In the genomic region with DNA sequence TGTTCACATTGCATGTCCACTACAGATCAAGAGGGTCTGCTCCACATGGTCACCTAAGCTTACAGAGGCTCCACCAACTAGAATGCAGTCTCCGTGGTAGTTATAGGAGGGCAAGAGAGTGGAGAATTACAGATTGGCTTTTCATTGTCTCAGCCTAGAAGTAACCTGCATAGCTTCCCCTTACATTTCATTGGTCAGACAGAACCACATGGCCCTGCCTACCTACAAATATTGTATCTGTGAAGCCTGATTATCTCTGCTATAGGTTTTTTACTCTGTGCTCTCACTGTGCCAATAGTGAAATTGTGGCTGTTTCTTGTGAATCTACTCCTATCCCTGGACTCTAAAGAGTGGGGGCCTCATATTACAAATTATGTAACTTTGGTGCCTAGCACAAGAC, we compare ENCODE assay signal across 15 cellular contexts. TPM values are rescaled to one million over a fixed set of nuclear protein-coding genes. Genes with fewer than 3 reads are reported as not detected.
DNase-seq lines count a peak whose midpoint lies in the region; ATAC-seq, FAIRE-seq and TF ChIP-seq lines count a peak whose summit lies in the region.
"Had no signal": no experiment of that assay in that cellular context is flagged by ENCODE, and none has a peak within 500 bp of the region (broad histone marks: within the 10 kb centered on the region; RNA-seq: fewer than 3 reads in every experiment).

No MANE protein-coding gene starts in this region.

- H2BK15ac ChIP-seq in mesenchymal stem cell (ENCODE audit: low read depth, poor library complexity, severe bottlenecking): no peak overlapping the region

- no peak for FAIRE-seq in HepG2 (lab: Jason Lieb, UNC)
- FAIRE-seq: GM18507 had no signal

- H3K27ac ChIP-seq in HepG2 (ENCODE audit: extremely low read length, insufficient read depth, low read length): no peak overlapping the region
- peak overlapping the region in 1 of 3 donors; percentile 12 for H3K27ac ChIP-seq in right lobe of liver
- H3K27ac ChIP-seq in VCaP: peak overlapping the region; percentile 99; the same call in 1 of the 2 replicates
- peak overlapping the region; percentile 42 for H3K27ac ChIP-seq in mesenchymal stem cell (ENCODE audit: low read length, poor library complexity, severe bottlenecking)
- H3K27ac ChIP-seq: prostate gland had no signal

- H3K9ac ChIP-seq in HepG2 (ENCODE audit: insufficient read depth, low read depth, low read length): peak overlapping the region; percentile 49; the same call in 1 of the 2 replicates
- H3K9ac ChIP-seq in mesenchymal stem cell (ENCODE audit: low read length): peak overlapping the region; percentile 39

- 63% methylated on average over 1 of the region's 1 CpG for WGBS in HepG2 (ENCODE audit: low lambda C conversion rate)
- no CpG with 5 or more reads among the region's 1 CpG for WGBS in right lobe of liver (ENCODE audit: insufficient coverage, low coverage, low lambda C conversion rate, missing lambda C conversion rate)
- 100% methylated on average over 1 of the region's 1 CpG for WGBS in mesenchymal stem cell

- H2BK12ac ChIP-seq in mesenchymal stem cell (ENCODE audit: low read length in 2 of 2): no peak overlapping the region

- intact Hi-C loops in HepG2 (cut with micrococcal nuclease; ENCODE audit: unreplicated experiment) (loop anchor here (5.0 kb wide), 1 partner anchor 109 kb away; no protein-coding TSS in a partner anchor), right lobe of liver (cut with DNase I) (loop anchor here (5.0 to 10.0 kb wide), 3 partner anchors 107 to 267 kb away; no protein-coding TSS in a partner anchor)

- H2AFZ ChIP-seq in HepG2 (ENCODE audit: low read length) (peak overlapping the region; percentile 95), mesenchymal stem cell (ENCODE audit: low read depth, low read length) (no peak overlapping the region)

- H4K91ac ChIP-seq in mesenchymal stem cell (ENCODE audit: low read length): peak overlapping the region; percentile 10

- no peak overlapping the region for H3K18ac ChIP-seq in mesenchymal stem cell (ENCODE audit: low read depth in 1 of 2, low read length in 2 of 2)

- no peak for TF ChIP-seq RAD21 in HepG2 (CRISPR knock-in tag; IDR thresholded peaks at IDR 0.05)

- POLR2A ChIA-PET in HepG2 (lab: Yijun Ruan, JAX): interaction anchor here (1.6 kb wide), 2 partner anchors 8 to 10 kb away, joined by 3 to 6 read pairs; no protein-coding TSS in a partner anchor

- in situ Hi-C loops in HepG2 (cut with HindIII; ENCODE audit: extremely low pct_ligation_motif_present, low pct_unique_long_range_greater_than_20kb): no loop called here

- TF ChIP-seq EP300 in HepG2 (IDR thresholded peaks at IDR 0.05; ENCODE audit: low read depth in 2 of 2, low read length in 2 of 2) (no peak), HepG2 (CRISPR knock-in tag; IDR thresholded peaks at IDR 0.05; ENCODE audit: borderline replicate concordance) (no peak)

- H3K79me1 ChIP-seq in mesenchymal stem cell (replicated peaks; ENCODE audit: low read length, poor library complexity, severe bottlenecking): peaks cover 11% of the 10 kb centered on the region

- H3K4ac ChIP-seq in mesenchymal stem cell (ENCODE audit: low read depth in 1 of 2, low read length in 2 of 2): no peak overlapping the region

- H2AK5ac ChIP-seq in mesenchymal stem cell (ENCODE audit: low read length, severe bottlenecking): no peak overlapping the region

- no peaks in the 10 kb centered on the region; a peak in 1 of 5 replicates for H3K36me3 ChIP-seq in HepG2 (replicated peaks in 1 of 2; ENCODE audit: control insufficient read depth in 1 of 2, insufficient read depth in 2 of 2, low read length in 2 of 2)
- no peaks in the 10 kb centered on the region for H3K36me3 ChIP-seq in right lobe of liver
- peaks cover 9 to 10% of the 10 kb centered on the region in 2 experiments for H3K36me3 ChIP-seq in mesenchymal stem cell (ENCODE audit: control insufficient read depth in 1 of 2, insufficient read depth in 2 of 2, low read depth in 1 of 2, low read length in 2 of 2)
- H3K36me3 ChIP-seq: prostate gland had no signal

- H4K20me1 ChIP-seq in HepG2 (ENCODE audit: insufficient read depth, low read length): no peaks in the 10 kb centered on the region

- H3K14ac ChIP-seq in mesenchymal stem cell (ENCODE audit: low read length in 2 of 2): no peak overlapping the region

- no TSS peak for BruUV-seq in HepG2 (replicated peaks; lab: Mats Ljungman, UMichigan)

- H3K9me3 ChIP-seq in HepG2 (ENCODE audit: low read length): no peaks in the 10 kb centered on the region
- no peaks in the 10 kb centered on the region for H3K9me3 ChIP-seq in right lobe of liver
- H3K9me3 ChIP-seq in mesenchymal stem cell (ENCODE audit: control insufficient read depth, low read length): peaks cover 2% of the 10 kb centered on the region
- H3K9me3 ChIP-seq: HAP-1, prostate gland had no signal

- no peak overlapping the region for H2BK120ac ChIP-seq in mesenchymal stem cell (ENCODE audit: low read depth, low read length)

- H3K23ac ChIP-seq in mesenchymal stem cell (ENCODE audit: low read length in 2 of 2): no peak overlapping the region

- no peak overlapping the region for H2BK5ac ChIP-seq in mesenchymal stem cell (ENCODE audit: low read depth, low read length, poor library complexity, severe bottlenecking)

- peak overlapping the region; percentile 75 for H3K4me2 ChIP-seq in HepG2 (ENCODE audit: low read depth, low read length)
- H3K4me2 ChIP-seq in mesenchymal stem cell (ENCODE audit: low read length, poor library complexity, severe bottlenecking): no peak overlapping the region

- CTCF ChIA-PET in HepG2 (lab: Yijun Ruan, JAX; ENCODE audit: low intra/inter-chr PET ratio, low total read pairs): no interaction called here

- H3K4me3 ChIP-seq in HepG2 (replicated peaks in 1 of 3; ENCODE audit: insufficient read depth in 1 of 3, low read depth in 2 of 3, low read length in 3 of 3): peak overlapping the region; percentile 26 to 48 (median 36); a peak in 3 of 6 replicates
- H3K4me3 ChIP-seq in right lobe of liver: no peak overlapping the region
- H3K4me3 ChIP-seq in mesenchymal stem cell (ENCODE audit: insufficient read depth in 1 of 2, low read depth in 1 of 2, low read length in 2 of 2): peak overlapping the region in 1 of 2 experiments; percentile 54
- H3K4me3 ChIP-seq: HAP-1, prostate gland had no signal

- no peak overlapping the region for H4K8ac ChIP-seq in mesenchymal stem cell (ENCODE audit: low read length)

- H3K27me3 ChIP-seq in HepG2 (ENCODE audit: control insufficient read depth in 1 of 2, insufficient read depth in 2 of 2, low read length in 2 of 2): no peaks in the 10 kb centered on the region
- no peaks in the 10 kb centered on the region for H3K27me3 ChIP-seq in right lobe of liver
- no peaks in the 10 kb centered on the region for H3K27me3 ChIP-seq in mesenchymal stem cell (ENCODE audit: control insufficient read depth in 1 of 2, insufficient read depth in 1 of 2, low read length in 2 of 2)

- H3K79me2 ChIP-seq in HepG2 (ENCODE audit: insufficient read depth, low read length): no peaks in the 10 kb centered on the region

- ATAC-seq in HepG2: peak; percentile 12; the same call in 1 of the 3 replicates
- ATAC-seq in right lobe of liver: no peak
- no peak for ATAC-seq in GM21423 (IDR thresholded peaks at IDR 0.05; ENCODE audit: unreplicated experiment)
- ATAC-seq in HG03439 (IDR thresholded peaks at IDR 0.05; ENCODE audit: unreplicated experiment): no peak
- ATAC-seq: stimulated activated effector memory CD8-positive, alpha-beta T cell treated with anti-CD3 and anti-CD28 coated beads, Interleukin-12 subunit alpha, Interleukin-12 subunit beta, amount 100 ng/mL, for 72 hours had no signal

- TF ChIP-seq POLR2A in HepG2 (IDR thresholded peaks at IDR 0.05; ENCODE audit: insufficient read depth in 1 of 2, low read depth in 2 of 2, low read length in 2 of 2) (no peak), right lobe of liver (IDR thresholded peaks at IDR 0.05) (no peak)

- no peak for TF ChIP-seq CTCF in HepG2 (CRISPR knock-in tag; IDR thresholded peaks at IDR 0.05)
- no peak for TF ChIP-seq CTCF in right lobe of liver (IDR thresholded peaks at IDR 0.05)
- TF ChIP-seq CTCF in VCaP (conservative IDR thresholded peaks at IDR 0.05): no peak

- H3K4me1 ChIP-seq in HepG2 (ENCODE audit: insufficient read depth, low read length): peaks cover 33% of the 10 kb centered on the region
- H3K4me1 ChIP-seq in right lobe of liver: peaks cover 0 to 21% (median under 1%) of the 10 kb centered on the region in 4 donors
- H3K4me1 ChIP-seq in mesenchymal stem cell (ENCODE audit: control insufficient read depth, insufficient read depth, low read depth, low read length): peaks cover 16% of the 10 kb centered on the region

- DNase-seq in HepG2 (ENCODE audit: low spot score): no peak
- DNase-seq in right lobe of liver: no peak
- DNase-seq in mesenchymal stem cell: no peak
- no peak for DNase-seq in central memory CD4-positive, alpha-beta T cell
- DNase-seq in DMS153 (lab: John Stamatoyannopoulos, UW): no peak
- DNase-seq: GDM1, NCI-H1694, NCI-H82 had no signal

RNA-seq across cellular contexts. Expression of a gene that starts 2.5 kb away (rescaled TPM):
- total RNA-seq in HepG2 (2016; rRNA removed; fragmentation: Illumina TruSeq; extraction: Trizol) (4.6 and 5.3 TPM in 2 replicates), right lobe of liver (1 to 10 TPM; 3.0 to 7.4 (median 5.5) TPM)
- total RNA-seq in HepG2 (2016; cell fraction: cytosol; rRNA removed; fragmentation: Illumina TruSeq; extraction: Trizol; ENCODE audit: low read depth): 0.81 and 0.88 TPM in 2 replicates
- total RNA-seq in HepG2 (2016; cell fraction: insoluble cytoplasmic fraction; rRNA removed; fragmentation: Illumina TruSeq; extraction: Trizol): 3.8 and 5.0 TPM in 2 replicates
- 2.9 and 3.4 TPM in 2 replicates for total RNA-seq in HepG2 (2016; cell fraction: membrane; rRNA removed; fragmentation: Illumina TruSeq; extraction: Trizol)
- total RNA-seq in HepG2 (2016; cell fraction: nucleus; rRNA removed; fragmentation: Illumina TruSeq; extraction: Trizol): 4.2 and 4.3 TPM in 2 replicates
- 3.4 and 4.7 TPM in 2 replicates for polyA plus RNA-seq in HepG2 (2011; rRNA removed)
- 3.7 and 6.6 TPM in 2 replicates for polyA plus RNA-seq in HepG2 (2011; cell fraction: cytosol; rRNA removed)
- 4.0 and 4.6 TPM in 2 replicates for polyA plus RNA-seq in HepG2 (2011; cell fraction: nucleus; rRNA removed)
- 3.5 and 4.5 TPM in 2 replicates for polyA plus RNA-seq in HepG2 (2012)
- 0.63 and 0.80 TPM in 2 replicates for polyA plus RNA-seq in HepG2 (2016; cell fraction: cytosol; fragmentation: Illumina TruSeq; extraction: Trizol; ENCODE audit: low read depth)
- 6.0 and 6.7 TPM in 2 replicates for polyA plus RNA-seq in HepG2 (2016; cell fraction: insoluble cytoplasmic fraction; fragmentation: Illumina TruSeq; extraction: Trizol; ENCODE audit: low read depth)
- 3.0 and 3.5 TPM in 2 replicates for polyA plus RNA-seq in HepG2 (2016; cell fraction: membrane; fragmentation: Illumina TruSeq; extraction: Trizol; ENCODE audit: low read depth)
- polyA plus RNA-seq in HepG2 (2016; cell fraction: nucleus; fragmentation: Illumina TruSeq; extraction: Trizol; ENCODE audit: insufficient read depth, low read depth): 5.2 and 5.5 TPM in 2 replicates
- polyA minus RNA-seq in HepG2 (2011; rRNA and poly(A)+ RNA removed; ENCODE audit: low replicate concordance): 8.0 and 12.3 TPM in 2 replicates
- 6.8 and 6.9 TPM in 2 replicates for polyA minus RNA-seq in HepG2 (2011; cell fraction: cytosol; rRNA and poly(A)+ RNA removed)
- 6.1 and 7.1 TPM in 2 replicates for polyA minus RNA-seq in HepG2 (2011; cell fraction: nucleus; rRNA and poly(A)+ RNA removed)
- 8.8 TPM for polyA plus RNA-seq in mesenchymal stem cell (2013, experiment 1 of 2)
- 9.0 TPM for polyA plus RNA-seq in mesenchymal stem cell (2013, experiment 2 of 2)

RNA-seq across cellular contexts. Expression of a gene that starts 8.6 kb away (rescaled TPM):
- 24.9 and 46.2 TPM in 2 replicates for total RNA-seq in HepG2 (2016; rRNA removed; fragmentation: Illumina TruSeq; extraction: Trizol)
- total RNA-seq in HepG2 (2016; cell fraction: cytosol; rRNA removed; fragmentation: Illumina TruSeq; extraction: Trizol; ENCODE audit: low read depth): 6.0 and 7.2 TPM in 2 replicates
- 24.0 and 45.8 TPM in 2 replicates for total RNA-seq in HepG2 (2016; cell fraction: insoluble cytoplasmic fraction; rRNA removed; fragmentation: Illumina TruSeq; extraction: Trizol)
- total RNA-seq in HepG2 (2016; cell fraction: membrane; rRNA removed; fragmentation: Illumina TruSeq; extraction: Trizol): 11.5 and 12.8 TPM in 2 replicates
- 41.1 and 48.6 TPM in 2 replicates for total RNA-seq in HepG2 (2016; cell fraction: nucleus; rRNA removed; fragmentation: Illumina TruSeq; extraction: Trizol)
- polyA plus RNA-seq in HepG2 (2011; rRNA removed): 15.6 and 18.0 TPM in 2 replicates
- polyA plus RNA-seq in HepG2 (2011; cell fraction: cytosol; rRNA removed): 13.8 and 19.5 TPM in 2 replicates
- 8.5 and 10.8 TPM in 2 replicates for polyA plus RNA-seq in HepG2 (2011; cell fraction: nucleus; rRNA removed)
- 29.6 and 30.4 TPM in 2 replicates for polyA plus RNA-seq in HepG2 (2012)
- 4.9 and 5.0 TPM in 2 replicates for polyA plus RNA-seq in HepG2 (2016; cell fraction: cytosol; fragmentation: Illumina TruSeq; extraction: Trizol; ENCODE audit: low read depth)
- 28.6 and 28.9 TPM in 2 replicates for polyA plus RNA-seq in HepG2 (2016; cell fraction: insoluble cytoplasmic fraction; fragmentation: Illumina TruSeq; extraction: Trizol; ENCODE audit: low read depth)
- 9.0 and 9.2 TPM in 2 replicates for polyA plus RNA-seq in HepG2 (2016; cell fraction: membrane; fragmentation: Illumina TruSeq; extraction: Trizol; ENCODE audit: low read depth)
- 72.4 and 79.7 TPM in 2 replicates for polyA plus RNA-seq in HepG2 (2016; cell fraction: nucleus; fragmentation: Illumina TruSeq; extraction: Trizol; ENCODE audit: insufficient read depth, low read depth)
- 9.9 and 11.1 TPM in 2 replicates for polyA minus RNA-seq in HepG2 (2011; rRNA and poly(A)+ RNA removed; ENCODE audit: low replicate concordance)
- polyA minus RNA-seq in HepG2 (2011; cell fraction: cytosol; rRNA and poly(A)+ RNA removed): 14.4 and 18.5 TPM in 2 replicates
- 20.6 and 20.8 TPM in 2 replicates for polyA minus RNA-seq in HepG2 (2011; cell fraction: nucleus; rRNA and poly(A)+ RNA removed)
- 10 to 100 TPM; 10.8 to 16.7 (median 14.6) TPM for total RNA-seq in right lobe of liver
- 31.1 TPM for polyA plus RNA-seq in mesenchymal stem cell (2013, experiment 1 of 2)
- 31.8 TPM for polyA plus RNA-seq in mesenchymal stem cell (2013, experiment 2 of 2)

Comparison
In these comparisons a context has a peak if more than half of its experiments do, and no peak if none do; other contexts are left out.
1. H3K4me3 ChIP-seq: peak in HepG2 (3 of 3); none in right lobe of liver (0 of 3).